1 cellular context compared by ENCODE assay signal in the genomic region with DNA sequence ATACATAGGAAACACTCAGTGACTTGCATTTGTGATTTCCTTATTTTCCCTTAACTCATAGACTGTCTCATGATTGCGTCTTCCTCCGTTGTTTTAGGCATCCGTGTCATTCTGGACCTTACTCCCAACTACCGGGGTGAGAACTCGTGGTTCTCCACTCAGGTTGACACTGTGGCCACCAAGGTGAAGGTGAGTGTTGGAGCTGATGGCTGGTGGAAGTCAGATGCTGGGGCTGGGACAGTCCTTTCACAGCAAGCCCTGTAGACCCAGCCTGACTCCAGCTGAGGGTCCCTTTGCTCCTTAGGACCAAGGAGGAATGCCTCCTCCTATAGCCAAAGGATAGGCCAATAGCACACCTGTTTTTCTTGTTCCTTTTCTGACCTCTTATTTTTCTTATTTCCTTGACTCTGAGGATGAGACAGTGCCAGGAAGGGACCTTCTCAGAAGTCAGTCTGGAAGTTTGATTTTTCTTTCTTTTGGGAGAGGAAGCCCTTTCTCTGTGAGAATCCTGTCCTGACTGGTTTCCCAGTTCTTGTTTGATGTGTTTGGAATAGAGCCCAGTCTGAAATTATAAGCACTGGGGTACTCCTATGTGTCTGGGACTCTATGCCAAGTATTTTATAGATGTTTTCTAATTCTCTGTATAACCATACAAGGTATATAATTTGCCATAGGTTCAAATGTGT.
TF ChIP-seq lines count a peak whose summit lies in the region.

No MANE protein-coding gene starts in this region.

TF ChIP-seq in K562, 482 proteins besides CTCF, POLR2A, EP300 and RAD21 (continued from another document):
- TF ChIP-seq, protein P1, sequence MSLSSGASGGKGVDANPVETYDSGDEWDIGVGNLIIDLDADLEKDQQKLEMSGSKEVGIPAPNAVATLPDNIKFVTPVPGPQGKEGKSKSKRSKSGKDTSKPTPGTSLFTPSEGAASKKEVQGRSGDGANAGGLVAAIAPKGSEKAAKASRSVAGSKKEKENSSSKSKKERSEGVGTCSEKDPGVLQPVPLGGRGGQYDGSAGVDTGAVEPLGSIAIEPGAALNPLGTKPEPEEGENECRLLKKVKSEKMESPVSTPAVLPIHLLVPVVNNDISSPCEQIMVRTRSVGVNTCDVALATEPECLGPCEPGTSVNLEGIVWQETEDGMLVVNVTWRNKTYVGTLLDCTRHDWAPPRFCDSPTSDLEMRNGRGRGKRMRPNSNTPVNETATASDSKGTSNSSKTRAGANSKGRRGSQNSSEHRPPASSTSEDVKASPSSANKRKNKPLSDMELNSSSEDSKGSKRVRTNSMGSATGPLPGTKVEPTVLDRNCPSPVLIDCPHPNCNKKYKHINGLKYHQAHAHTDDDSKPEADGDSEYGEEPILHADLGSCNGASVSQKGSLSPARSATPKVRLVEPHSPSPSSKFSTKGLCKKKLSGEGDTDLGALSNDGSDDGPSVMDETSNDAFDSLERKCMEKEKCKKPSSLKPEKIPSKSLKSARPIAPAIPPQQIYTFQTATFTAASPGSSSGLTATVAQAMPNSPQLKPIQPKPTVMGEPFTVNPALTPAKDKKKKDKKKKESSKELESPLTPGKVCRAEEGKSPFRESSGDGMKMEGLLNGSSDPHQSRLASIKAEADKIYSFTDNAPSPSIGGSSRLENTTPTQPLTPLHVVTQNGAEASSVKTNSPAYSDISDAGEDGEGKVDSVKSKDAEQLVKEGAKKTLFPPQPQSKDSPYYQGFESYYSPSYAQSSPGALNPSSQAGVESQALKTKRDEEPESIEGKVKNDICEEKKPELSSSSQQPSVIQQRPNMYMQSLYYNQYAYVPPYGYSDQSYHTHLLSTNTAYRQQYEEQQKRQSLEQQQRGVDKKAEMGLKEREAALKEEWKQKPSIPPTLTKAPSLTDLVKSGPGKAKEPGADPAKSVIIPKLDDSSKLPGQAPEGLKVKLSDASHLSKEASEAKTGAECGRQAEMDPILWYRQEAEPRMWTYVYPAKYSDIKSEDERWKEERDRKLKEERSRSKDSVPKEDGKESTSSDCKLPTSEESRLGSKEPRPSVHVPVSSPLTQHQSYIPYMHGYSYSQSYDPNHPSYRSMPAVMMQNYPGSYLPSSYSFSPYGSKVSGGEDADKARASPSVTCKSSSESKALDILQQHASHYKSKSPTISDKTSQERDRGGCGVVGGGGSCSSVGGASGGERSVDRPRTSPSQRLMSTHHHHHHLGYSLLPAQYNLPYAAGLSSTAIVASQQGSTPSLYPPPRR (CRISPR knock-in tag; IDR thresholded peaks at IDR 0.05; ENCODE audit: borderline replicate concordance), result 0 out of 2 replicates have a peak, but pooled peaks have one; percentile 80
- TF ChIP-seq, protein P2, sequence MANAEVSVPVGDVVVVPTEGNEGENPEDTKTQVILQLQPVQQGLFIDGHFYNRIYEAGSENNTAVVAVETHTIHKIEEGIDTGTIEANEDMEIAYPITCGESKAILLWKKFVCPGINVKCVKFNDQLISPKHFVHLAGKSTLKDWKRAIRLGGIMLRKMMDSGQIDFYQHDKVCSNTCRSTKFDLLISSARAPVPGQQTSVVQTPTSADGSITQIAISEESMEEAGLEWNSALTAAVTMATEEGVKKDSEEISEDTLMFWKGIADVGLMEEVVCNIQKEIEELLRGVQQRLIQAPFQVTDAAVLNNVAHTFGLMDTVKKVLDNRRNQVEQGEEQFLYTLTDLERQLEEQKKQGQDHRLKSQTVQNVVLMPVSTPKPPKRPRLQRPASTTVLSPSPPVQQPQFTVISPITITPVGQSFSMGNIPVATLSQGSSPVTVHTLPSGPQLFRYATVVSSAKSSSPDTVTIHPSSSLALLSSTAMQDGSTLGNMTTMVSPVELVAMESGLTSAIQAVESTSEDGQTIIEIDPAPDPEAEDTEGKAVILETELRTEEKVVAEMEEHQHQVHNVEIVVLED (CRISPR knock-in tag; IDR thresholded peaks at IDR 0.05), result no peak
- TF ChIP-seq NR1H2 (CRISPR knock-in tag; IDR thresholded peaks at IDR 0.05), result no peak
- TF ChIP-seq THAP12 (CRISPR knock-in tag; IDR thresholded peaks at IDR 0.05), result no peak
- no peak for TF ChIP-seq ZNF12 (CRISPR knock-in tag; IDR thresholded peaks at IDR 0.05)
- no peak for TF ChIP-seq POLR2B (IDR thresholded peaks at IDR 0.05; ENCODE audit: low read depth, partially characterized antibody)
- TF ChIP-seq MED1 (CRISPR knock-in tag; IDR thresholded peaks at IDR 0.05; ENCODE audit: borderline replicate concordance), result 0 out of 2 replicates have a peak, but pooled peaks have one; percentile 12
- TF ChIP-seq RNF2 (IDR thresholded peaks at IDR 0.05), result no peak
- TF ChIP-seq ZNF785 (CRISPR knock-in tag; IDR thresholded peaks at IDR 0.05), result no peak
- no peak for TF ChIP-seq DPF2 (IDR thresholded peaks at IDR 0.05)
- TF ChIP-seq ARHGAP35 (IDR thresholded peaks at IDR 0.05; ENCODE audit: partially characterized antibody), result no peak
- TF ChIP-seq SRF (CRISPR knock-in tag; IDR thresholded peaks at IDR 0.05), result 0 out of 4 replicates have a peak, but pooled peaks of 1 of the 2 experiments have one; percentile 24
